Comparison of ENCODE assay signal across 7 cellular contexts in genomic region chr7:1530946-1531262, GRCh38. TPM values are rescaled to one million over a fixed set of nuclear protein-coding genes. Genes with fewer than 3 reads are reported as not detected.
DNase-seq lines count a peak whose midpoint lies in the region; ATAC-seq lines count a peak whose summit lies in the region.

No MANE protein-coding gene starts in this region.

- no peaks in the 10 kb centered on the region for H3K9me3 ChIP-seq in skeletal muscle satellite cell (replicated peaks; ENCODE audit: low read length)

- H3K27me3 ChIP-seq in skeletal muscle satellite cell (ENCODE audit: control insufficient read depth, insufficient read depth, low read length) = peaks cover 9% of the 10 kb centered on the region

- H3K4me1 ChIP-seq in skeletal muscle satellite cell (ENCODE audit: control insufficient read depth, insufficient read depth, low read length) = peaks cover 35% of the 10 kb centered on the region

- H3K9ac ChIP-seq in skeletal muscle satellite cell (ENCODE audit: low read depth, low read length) = peak overlapping the region; percentile 83

- DNase-seq in effector CD8-positive, alpha-beta T cell (lab: John Stamatoyannopoulos, UW) = peak; percentile 48
- DNase-seq in foreskin melanocyte (no peak), Kasumi-1 (lab: John Stamatoyannopoulos, UW) (no peak), NCI-H1436 treated with DMSO at 0.1 percent for 48 hours (lab: John Stamatoyannopoulos, UW) (no peak)

- H3K36me3 ChIP-seq in skeletal muscle satellite cell (ENCODE audit: insufficient read depth, low read length) = peaks cover 3% of the 10 kb centered on the region

- peak overlapping the region; percentile 86 for H3K4me2 ChIP-seq in skeletal muscle satellite cell (ENCODE audit: low read length)

- H3K4me3 ChIP-seq in skeletal muscle satellite cell (ENCODE audit: low read length) = peak overlapping the region; percentile 68

- ATAC-seq in GM19025 (IDR thresholded peaks at IDR 0.05; ENCODE audit: low read depth, unreplicated experiment) (peak; percentile 23), HG03342 (IDR thresholded peaks at IDR 0.05; ENCODE audit: unreplicated experiment) (peak; percentile 18)

RNA-seq across cellular contexts. Expression of gene MAFK, which starts 0.4 kb away (rescaled TPM):
- total RNA-seq in skeletal muscle satellite cell (2012; rRNA removed) = 8.6 and 11.4 TPM in 2 replicates

RNA-seq across cellular contexts. Expression of gene TMEM184A, which starts 25.1 kb away (rescaled TPM):
- total RNA-seq in skeletal muscle satellite cell (2012; rRNA removed) = under 0.01 TPM in 1 of 2 replicates, not detected in the other

RNA-seq across cellular contexts. Expression of gene INTS1, which starts 26.7 kb away (rescaled TPM):
- total RNA-seq in skeletal muscle satellite cell (2012; rRNA removed) = 63.6 and 65.3 TPM in 2 replicates

RNA-seq across cellular contexts. Expression of gene PSMG3, which starts 38.9 kb away (rescaled TPM):
- total RNA-seq in skeletal muscle satellite cell (2012; rRNA removed) = 47.0 and 47.7 TPM in 2 replicates
